8 cellular contexts compared by ENCODE assay signal in the genomic region with DNA sequence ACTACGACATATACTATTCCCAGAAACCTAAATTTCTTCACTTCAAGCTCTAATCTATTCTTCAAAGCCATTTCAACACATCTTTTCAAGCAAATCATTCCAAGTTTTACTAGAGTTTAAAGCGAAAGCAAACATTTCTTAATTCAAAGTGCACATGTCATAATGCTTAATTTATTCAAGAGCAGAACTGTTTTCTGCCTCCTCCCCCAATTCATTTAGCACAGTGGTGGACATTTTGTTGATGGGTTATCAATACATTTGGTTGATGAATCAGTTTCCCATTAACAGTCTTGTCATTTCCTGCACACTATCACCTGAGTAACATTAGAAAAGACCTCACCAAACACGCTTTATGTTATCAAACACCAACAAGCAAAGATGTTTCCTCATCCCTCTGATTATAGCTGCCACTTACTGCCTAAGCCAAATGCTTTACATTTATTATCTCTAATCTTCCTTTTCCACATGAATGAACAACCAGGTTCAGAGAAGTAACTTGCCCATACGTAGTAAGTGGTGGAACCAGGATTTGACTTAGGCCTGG. TPM values are rescaled to one million over a fixed set of nuclear protein-coding genes. Genes with fewer than 3 reads are reported as not detected.
DNase-seq lines count a peak whose midpoint lies in the region; ATAC-seq, FAIRE-seq and TF ChIP-seq lines count a peak whose summit lies in the region.

No MANE protein-coding gene starts in this region.

- 71 to 100% methylated on average over 3 to 4 of the region's 4 CpGs for WGBS in endodermal cell (ENCODE audit: insufficient coverage in 1 of 2, insufficient read length in 1 of 2), 2 experiments
- WGBS in pancreas, 2 donors = 16 to 25% methylated on average over 4 of the region's 4 CpGs

- H3K36me3 ChIP-seq in DND-41 (ENCODE audit: insufficient read depth, low read length) = peaks cover 37% of the 10 kb centered on the region
- H3K36me3 ChIP-seq in endodermal cell (ENCODE audit: control insufficient read depth, insufficient read depth, low read length) = peaks cover 35% of the 10 kb centered on the region
- no peaks in the 10 kb centered on the region for H3K36me3 ChIP-seq in pancreas

- H3K4me3 Mint-ChIP-seq in endodermal cell = peak overlapping the region; percentile 95

- H3K27ac ChIP-seq in DND-41 (ENCODE audit: low read length) (peak overlapping the region; percentile 93; the same call in 1 of the 2 replicates), endodermal cell (ENCODE audit: low read depth, low read length) (no peak overlapping the region), pancreas (peak overlapping the region in 2 of 4 donors; percentile 98 to 99)

- H3K9me3 Mint-ChIP-seq in endodermal cell = peaks cover 2% of the 10 kb centered on the region

- ATAC-seq in DND-41 (ENCODE audit: insufficient read depth, low read depth) (no peak), pancreas (no peak), HG02588 (IDR thresholded peaks at IDR 0.05; ENCODE audit: unreplicated experiment) (no peak)

- TF ChIP-seq CTCF in DND-41 (IDR thresholded peaks at IDR 0.05; ENCODE audit: borderline replicate concordance, extremely low read depth, low read length, poor library complexity, severe bottlenecking) = no peak
- TF ChIP-seq CTCF in endodermal cell (conservative IDR thresholded peaks at IDR 0.05) = no peak
- no peak for TF ChIP-seq CTCF in pancreas (IDR thresholded peaks at IDR 0.05)

- H3K4me1 ChIP-seq in DND-41 (ENCODE audit: insufficient read depth, low read length) (peaks cover 52% of the 10 kb centered on the region), endodermal cell (ENCODE audit: control insufficient read depth, insufficient read depth, low read length) (no peaks in the 10 kb centered on the region), pancreas (peaks cover 19 to 36% (median 35%) of the 10 kb centered on the region in 3 donors)

- no peak for DNase-seq in DND-41
- peak; percentile 75 for DNase-seq in OCI-M1 (lab: John Stamatoyannopoulos, UW)
- DNase-seq in endodermal cell = peak; percentile 9
- DNase-seq in pancreas = no peak
- DNase-seq in nucleus accumbens (lab: John Stamatoyannopoulos, UW) = no peak
- DNase-seq in NCI-H1694 (lab: John Stamatoyannopoulos, UW) = no peak
- DNase-seq in SIG-M5 (lab: John Stamatoyannopoulos, UW) = no peak

- H3K4me1 Mint-ChIP-seq in endodermal cell = peaks cover 23% of the 10 kb centered on the region

- H3K27ac Mint-ChIP-seq in endodermal cell = no peak overlapping the region

- peaks cover 31% of the 10 kb centered on the region for H3K36me3 Mint-ChIP-seq in endodermal cell (ENCODE audit: low read depth)

- intact Hi-C loops in pancreas (cut with DNase I) = no loop called here

- peaks cover 71% of the 10 kb centered on the region for H3K79me2 ChIP-seq in DND-41 (ENCODE audit: insufficient read depth, low read length)

- H3K9me3 ChIP-seq in DND-41 (ENCODE audit: insufficient read depth, low read length, severe bottlenecking) (no peaks in the 10 kb centered on the region), endodermal cell (ENCODE audit: control insufficient read depth, low read length) (peaks cover 5% of the 10 kb centered on the region), pancreas (no peaks in the 10 kb centered on the region)

- peak overlapping the region; percentile 96 for H3K9ac ChIP-seq in DND-41 (ENCODE audit: low read depth, low read length)
- peak overlapping the region; percentile 97 for H3K9ac ChIP-seq in endodermal cell (ENCODE audit: extremely low read depth, low read length, poor library complexity, severe bottlenecking)

- H4K20me1 ChIP-seq in DND-41 (ENCODE audit: insufficient read depth, low read length) = peaks cover 57% of the 10 kb centered on the region

- peak overlapping the region; percentile 65 to 70; a peak in 3 of 4 replicates for H3K4me3 ChIP-seq in DND-41 (ENCODE audit: low read depth in 1 of 2, low read length in 2 of 2)
- peak overlapping the region; percentile 96 for H3K4me3 ChIP-seq in endodermal cell (ENCODE audit: low read length)
- H3K4me3 ChIP-seq in pancreas = peak overlapping the region in 3 of 4 donors; percentile 76 to 97 (median 93)

- H3K27me3 Mint-ChIP-seq in endodermal cell (ENCODE audit: insufficient read depth) = no peaks in the 10 kb centered on the region

- H2AFZ ChIP-seq in DND-41 (ENCODE audit: low read depth, low read length) = no peak overlapping the region

- H3K27me3 ChIP-seq in DND-41 (ENCODE audit: insufficient read depth, low read length, poor library complexity) (no peaks in the 10 kb centered on the region), endodermal cell (ENCODE audit: control insufficient read depth, insufficient read depth, low read length, poor library complexity, severe bottlenecking) (no peaks in the 10 kb centered on the region), pancreas (no peaks in the 10 kb centered on the region)

- H3K4me2 ChIP-seq in DND-41 (ENCODE audit: insufficient read depth, low read length) = peak overlapping the region; percentile 79

- FAIRE-seq in pancreas (lab: Jason Lieb, UNC) = no peak

RNA-seq across cellular contexts. Expression of a gene that starts 2.0 kb away (rescaled TPM):
- total RNA-seq in endodermal cell (100 to 1,000 TPM in 1 of 2 donors, 10 to 100 TPM in 1; 89.1 to 107 TPM), pancreas (10 to 100 TPM; 22.6 to 38.7 (median 26.6) TPM)
- 101 TPM for polyA plus RNA-seq in endodermal cell (2013, experiment 1 of 2)
- polyA plus RNA-seq in endodermal cell (2013, experiment 2 of 2) = 85.0 TPM
- 10 to 100 TPM; 56.8 to 72.6 TPM for polyA plus RNA-seq in pancreas

RNA-seq across cellular contexts. Expression of a gene that starts 51.0 kb away (rescaled TPM):
- total RNA-seq in endodermal cell (10 to 100 TPM; 33.3 to 38.2 TPM), pancreas (10 to 100 TPM in 3 of 6 donors, 1 to 10 TPM in 3; 9.0 to 13.0 (median 9.8) TPM)
- polyA plus RNA-seq in endodermal cell (2013, experiment 1 of 2) = 35.9 TPM
- 30.3 TPM for polyA plus RNA-seq in endodermal cell (2013, experiment 2 of 2)
- polyA plus RNA-seq in pancreas = 10 to 100 TPM; 17.4 to 19.6 TPM

RNA-seq across cellular contexts. Expression of a gene that starts 56.0 kb away (rescaled TPM):
- total RNA-seq in endodermal cell (10 to 100 TPM; 36.0 to 49.4 TPM), pancreas (1 to 10 TPM in 1 of 6 donors, under 1 TPM in 5; 0.23 to 1.3 (median 0.65) TPM)
- 8.4 TPM for polyA plus RNA-seq in endodermal cell (2013, experiment 1 of 2)
- polyA plus RNA-seq in endodermal cell (2013, experiment 2 of 2) = 8.4 TPM
- under 1 TPM; 0.72 to 0.94 TPM for polyA plus RNA-seq in pancreas

RNA-seq across cellular contexts. Expression of a gene that starts 56.6 kb away (rescaled TPM):
- total RNA-seq in endodermal cell (10 to 100 TPM; 49.8 to 73.1 TPM), pancreas (10 to 100 TPM; 12.3 to 20.9 (median 15.7) TPM)
- polyA plus RNA-seq in endodermal cell (2013, experiment 1 of 2) = 39.5 TPM
- polyA plus RNA-seq in endodermal cell (2013, experiment 2 of 2) = 36.6 TPM
- polyA plus RNA-seq in pancreas = 10 to 100 TPM; 13.7 to 16.6 TPM

Comparison
In these comparisons a context has a peak if more than half of its experiments do, and no peak if none do; other contexts are left out.
1. DNase-seq: peak in OCI-M1 (single experiment) and endodermal cell (single experiment); none in DND-41 (single experiment), pancreas (0 of 6), nucleus accumbens (0 of 56), NCI-H1694 (single experiment) and SIG-M5 (single experiment).
2. RNA of a gene that starts 56.0 kb away (total RNA-seq): 36.0 to 49.4 TPM in endodermal cell; 0.23 to 1.3 TPM in pancreas; every median in the first group is over 10 times any median in the second.
3. Peak in every context shown above with its lines, with median percentiles within 50 percentile points of each other: H3K4me3 ChIP-seq.